Comparison of ENCODE assay signal across 12 cellular contexts in the genomic region with DNA sequence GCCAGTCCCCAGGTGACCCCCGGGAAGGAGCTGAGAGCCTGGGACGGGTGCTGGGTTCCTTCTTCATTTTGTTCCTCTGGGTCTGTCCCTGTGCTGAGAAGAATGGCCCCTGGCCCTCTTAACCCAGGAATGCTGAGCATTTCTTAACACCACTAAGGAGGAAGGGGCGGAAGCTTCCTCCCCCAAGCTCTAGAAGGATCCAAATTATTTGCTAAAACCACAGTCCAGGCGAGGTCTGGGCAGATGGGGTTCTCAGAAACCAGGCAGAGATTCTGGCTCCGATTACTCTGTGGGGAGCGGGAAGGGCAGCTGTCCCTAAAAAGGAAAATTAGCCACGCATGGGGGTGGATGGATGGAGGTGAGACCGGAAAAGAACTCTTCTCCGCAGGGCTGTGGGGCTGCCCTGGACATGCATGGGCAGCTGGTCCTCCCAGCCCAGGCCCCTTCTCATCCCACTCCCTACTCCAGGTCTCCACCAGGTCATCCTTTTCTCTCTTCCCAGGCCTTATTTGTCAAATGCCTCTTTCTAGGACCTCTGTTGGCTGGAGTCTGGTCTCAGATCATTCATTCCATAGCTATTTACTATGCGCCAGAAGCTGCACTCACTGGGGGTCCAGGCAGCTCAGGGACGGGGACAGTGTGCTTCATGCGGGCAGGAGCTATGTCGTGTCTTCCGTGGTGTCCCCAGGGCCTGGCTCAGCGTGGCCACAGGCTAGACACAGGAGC. TPM values are rescaled to one million over a fixed set of nuclear protein-coding genes. Genes with fewer than 3 reads are reported as not detected.
DNase-seq lines count a peak whose midpoint lies in the region; ATAC-seq and TF ChIP-seq lines count a peak whose summit lies in the region.
"Had no signal": no experiment of that assay in that cellular context is flagged by ENCODE, and none has a peak within 500 bp of the region (broad histone marks: within the 10 kb centered on the region; RNA-seq: fewer than 3 reads in every experiment).

No MANE protein-coding gene starts in this region.

- WGBS in SK-N-SH (ENCODE audit: low lambda C conversion rate), result 85% methylated on average over 15 of the region's 15 CpGs
- WGBS in trophoblast cell (ENCODE audit: extremely low coverage, insufficient coverage, insufficient read length), result no CpG with 5 or more reads among the region's 15 CpGs

- H3K9me2 ChIP-seq in SK-N-SH, result no peaks in the 10 kb centered on the region

- peak overlapping the region; percentile 54 for H3K4ac ChIP-seq in trophoblast cell (ENCODE audit: low read depth, low read length)

- in situ Hi-C loops in G401 (cut with HindIII; ENCODE audit: low sequenced_read_pairs), result loop anchor here (5.0 kb wide), 1 partner anchor 90 kb away; no protein-coding TSS in a partner anchor

- CTCF ChIA-PET in SK-N-SH (lab: Yijun Ruan, JAX), result interaction anchor here (0.6 to 1.7 kb wide), 3 partner anchors 9 to 38 kb away, joined by 3 to 6 read pairs (median 5); no protein-coding TSS in a partner anchor

- no peak for TF ChIP-seq EP300 in SK-N-SH (IDR thresholded peaks at IDR 0.05; ENCODE audit: borderline replicate concordance in 1 of 2, low read depth in 1 of 2, low read length in 1 of 2)

- H3F3A ChIP-seq in SK-N-SH (replicated peaks; ENCODE audit: insufficient read depth), result peaks cover 3% of the 10 kb centered on the region

- peak overlapping the region; percentile 49 for H2BK5ac ChIP-seq in trophoblast cell (ENCODE audit: low read depth, low read length, poor library complexity)

- peak overlapping the region; percentile 94 for H3K18ac ChIP-seq in trophoblast cell (ENCODE audit: low read length)

- H2AFZ ChIP-seq in SK-N-SH (ENCODE audit: low read depth) (no peak overlapping the region), trophoblast cell (ENCODE audit: insufficient read depth, low read length, poor library complexity) (no peak overlapping the region)

- H3K4me3 ChIP-seq in SK-N-SH (ENCODE audit: low read depth in 2 of 2, low read length in 1 of 2), result no peak overlapping the region
- H3K4me3 ChIP-seq in fibroblast of villous mesenchyme (ENCODE audit: low read depth, low read length), result peak overlapping the region; percentile 15
- peak overlapping the region; percentile 2 for H3K4me3 ChIP-seq in trophoblast cell (ENCODE audit: low read depth, low read length)
- H3K4me3 ChIP-seq: heart right ventricle, SK-N-MC had no signal

- H3K9me3 ChIP-seq in SK-N-SH, result no peaks in the 10 kb centered on the region
- H3K9me3 ChIP-seq in trophoblast cell (ENCODE audit: insufficient read depth, low read depth, low read length), result no peaks in the 10 kb centered on the region
- H3K9me3 ChIP-seq: heart right ventricle had no signal

- peak overlapping the region; percentile 93 for H3K14ac ChIP-seq in trophoblast cell (ENCODE audit: low read length)

- H3K27me3 ChIP-seq in SK-N-SH (ENCODE audit: insufficient read depth) (no peaks in the 10 kb centered on the region), trophoblast cell (ENCODE audit: insufficient read depth, low read length) (no peaks in the 10 kb centered on the region)
- H3K27me3 ChIP-seq: heart right ventricle had no signal

- H3K79me1 ChIP-seq in trophoblast cell (ENCODE audit: low read length), result peaks cover 42% of the 10 kb centered on the region

- no peak overlapping the region for H3K23ac ChIP-seq in trophoblast cell (ENCODE audit: low read length)

- H4K20me1 ChIP-seq in SK-N-SH (ENCODE audit: insufficient read depth), result no peaks in the 10 kb centered on the region

- ATAC-seq in HG02623 (IDR thresholded peaks at IDR 0.05; ENCODE audit: unreplicated experiment) (no peak), GM21515 (IDR thresholded peaks at IDR 0.05; ENCODE audit: unreplicated experiment) (no peak)
- ATAC-seq: effector memory CD8-positive, alpha-beta T cell had no signal

- H3K9ac ChIP-seq in SK-N-SH (no peak overlapping the region), trophoblast cell (ENCODE audit: low read length) (no peak overlapping the region)

- H2AK5ac ChIP-seq in trophoblast cell (ENCODE audit: low read length), result peak overlapping the region; percentile 88

- peak overlapping the region; percentile 48; the same call in 1 of the 2 replicates for H3K4me2 ChIP-seq in SK-N-SH
- no peak overlapping the region for H3K4me2 ChIP-seq in trophoblast cell (ENCODE audit: low read length)

- POLR2A ChIA-PET in SK-N-SH (lab: Yijun Ruan, JAX), result no interaction called here

- peak overlapping the region; percentile 92 for H4K91ac ChIP-seq in trophoblast cell (ENCODE audit: low read depth, low read length)

- H3K36me3 ChIP-seq in SK-N-SH (replicated peaks in 1 of 2; ENCODE audit: control insufficient read depth in 1 of 2, insufficient read depth in 2 of 2, low read length in 1 of 2) (no peaks in the 10 kb centered on the region), trophoblast cell (ENCODE audit: control insufficient read depth in 1 of 2, insufficient read depth in 2 of 2, low read length in 2 of 2) (no peaks in the 10 kb centered on the region)
- H3K36me3 ChIP-seq: heart right ventricle had no signal

- TF ChIP-seq RAD21 in SK-N-SH (IDR thresholded peaks at IDR 0.05; ENCODE audit: low read length), result no peak

- peak overlapping the region; percentile 56 for H4K8ac ChIP-seq in trophoblast cell (ENCODE audit: low read depth, low read length)

- H2BK120ac ChIP-seq in trophoblast cell (ENCODE audit: insufficient read depth, low read length, poor library complexity), result peak overlapping the region; percentile 77

- H3K27ac ChIP-seq in SK-N-SH (ENCODE audit: low read depth in 2 of 2, low read length in 1 of 2) (peak overlapping the region in 1 of 2 experiments; percentile 16; a peak in 1 of 4 replicates), trophoblast cell (ENCODE audit: low read depth, low read length) (peak overlapping the region; percentile 84)
- H3K27ac ChIP-seq: SK-N-MC had no signal

- no peak for TF ChIP-seq CTCF in SK-N-SH (IDR thresholded peaks at IDR 0.05)
- no peak for TF ChIP-seq CTCF in fibroblast of villous mesenchyme (IDR thresholded peaks at IDR 0.05; ENCODE audit: insufficient read depth, low read depth, low read length)

- H3K79me2 ChIP-seq in SK-N-SH (ENCODE audit: insufficient read depth), result no peaks in the 10 kb centered on the region
- H3K79me2 ChIP-seq in trophoblast cell (ENCODE audit: control insufficient read depth, insufficient read depth, low read length, poor library complexity), result peaks cover 2% of the 10 kb centered on the region

- DNase-seq in G401 (ENCODE audit: low spot score) (peak; percentile 54), SK-N-SH (no peak), fibroblast of villous mesenchyme (ENCODE audit: low read depth) (peak; percentile 72), trophoblast cell (no peak), activated gamma-delta T cell (lab: John Stamatoyannopoulos, UW) (no peak), H4 (ENCODE audit: low spot score) (no peak)
- DNase-seq: activated naive CD4-positive, alpha-beta T cell treated with Interleukin-2 at 50 U/mL for 16 hours; effector memory CD8-positive, alpha-beta T cell; heart right ventricle had no signal

- H3K4me1 ChIP-seq in SK-N-SH (ENCODE audit: control insufficient read depth in 1 of 2, insufficient read depth in 2 of 2, low read depth in 1 of 2, low read length in 1 of 2) (peaks cover 12 to 15% of the 10 kb centered on the region in 2 experiments; a peak in 3 of 4 replicates), trophoblast cell (ENCODE audit: control insufficient read depth in 1 of 2, insufficient read depth in 2 of 2, low read length in 2 of 2) (peaks cover 39 to 43% of the 10 kb centered on the region in 2 experiments)

- H2BK12ac ChIP-seq in trophoblast cell (ENCODE audit: low read length), result peak overlapping the region; percentile 96

- no peak overlapping the region for H4K12ac ChIP-seq in trophoblast cell (ENCODE audit: low read depth, low read length)

TF ChIP-seq in SK-N-SH, 30 proteins besides CTCF, POLR2A, EP300 and RAD21 (continues in another document):
- TF ChIP-seq POLR2AphosphoS5 (IDR thresholded peaks at IDR 0.05; ENCODE audit: low read depth, low read length), result no peak
- no peak for TF ChIP-seq NFIC (IDR thresholded peaks at IDR 0.05; ENCODE audit: borderline replicate concordance)
- TF ChIP-seq, protein P1, sequence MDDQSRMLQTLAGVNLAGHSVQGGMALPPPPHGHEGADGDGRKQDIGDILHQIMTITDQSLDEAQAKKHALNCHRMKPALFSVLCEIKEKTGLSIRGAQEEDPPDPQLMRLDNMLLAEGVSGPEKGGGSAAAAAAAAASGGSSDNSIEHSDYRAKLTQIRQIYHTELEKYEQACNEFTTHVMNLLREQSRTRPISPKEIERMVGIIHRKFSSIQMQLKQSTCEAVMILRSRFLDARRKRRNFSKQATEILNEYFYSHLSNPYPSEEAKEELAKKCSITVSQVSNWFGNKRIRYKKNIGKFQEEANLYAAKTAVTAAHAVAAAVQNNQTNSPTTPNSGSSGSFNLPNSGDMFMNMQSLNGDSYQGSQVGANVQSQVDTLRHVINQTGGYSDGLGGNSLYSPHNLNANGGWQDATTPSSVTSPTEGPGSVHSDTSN (IDR thresholded peaks at IDR 0.05), result no peak
- TF ChIP-seq RCOR1 (IDR thresholded peaks at IDR 0.05; ENCODE audit: low read length), result no peak
- no peak for TF ChIP-seq TAF1 (IDR thresholded peaks at IDR 0.05; ENCODE audit: borderline replicate concordance, low read depth, low read length)
- TF ChIP-seq, protein P2, sequence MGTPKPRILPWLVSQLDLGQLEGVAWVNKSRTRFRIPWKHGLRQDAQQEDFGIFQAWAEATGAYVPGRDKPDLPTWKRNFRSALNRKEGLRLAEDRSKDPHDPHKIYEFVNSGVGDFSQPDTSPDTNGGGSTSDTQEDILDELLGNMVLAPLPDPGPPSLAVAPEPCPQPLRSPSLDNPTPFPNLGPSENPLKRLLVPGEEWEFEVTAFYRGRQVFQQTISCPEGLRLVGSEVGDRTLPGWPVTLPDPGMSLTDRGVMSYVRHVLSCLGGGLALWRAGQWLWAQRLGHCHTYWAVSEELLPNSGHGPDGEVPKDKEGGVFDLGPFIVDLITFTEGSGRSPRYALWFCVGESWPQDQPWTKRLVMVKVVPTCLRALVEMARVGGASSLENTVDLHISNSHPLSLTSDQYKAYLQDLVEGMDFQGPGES (IDR thresholded peaks at IDR 0.05; ENCODE audit: low read depth, low read length), result no peak

RNA-seq across cellular contexts. Expression of a gene that starts 45.0 kb away (rescaled TPM):
- 153 and 185 TPM in 2 replicates for total RNA-seq in G401 (2014; rRNA removed; shearing (Covaris generic))
- polyA plus RNA-seq in SK-N-SH (2012; rRNA removed), result 202 and 303 TPM in 2 replicates
- polyA plus RNA-seq in SK-N-SH (2012; cell fraction: cytosol; rRNA removed), result 181 and 225 TPM in 2 replicates
- polyA plus RNA-seq in SK-N-SH (2012; cell fraction: nucleus; rRNA removed), result 401 and 439 TPM in 2 replicates
- 1,420 and 1,714 TPM in 2 replicates for total RNA-seq in fibroblast of villous mesenchyme
- 280 and 288 TPM in 2 replicates for polyA plus RNA-seq in trophoblast cell (2013)
- total RNA-seq in H4 (2014; rRNA removed; shearing (Covaris generic)), result 57.5 and 82.9 TPM in 2 replicates

RNA-seq across cellular contexts. Expression of a gene that starts 48.7 kb away (rescaled TPM):
- 96.4 and 99.4 TPM in 2 replicates for total RNA-seq in G401 (2014; rRNA removed; shearing (Covaris generic))
- polyA plus RNA-seq in SK-N-SH (2012; rRNA removed), result 251 and 284 TPM in 2 replicates
- polyA plus RNA-seq in SK-N-SH (2012; cell fraction: cytosol; rRNA removed), result 212 and 258 TPM in 2 replicates
- polyA plus RNA-seq in SK-N-SH (2012; cell fraction: nucleus; rRNA removed), result 151 and 162 TPM in 2 replicates
- 14.7 and 18.4 TPM in 2 replicates for total RNA-seq in fibroblast of villous mesenchyme
- 47.7 and 47.8 TPM in 2 replicates for polyA plus RNA-seq in trophoblast cell (2013)
- 13.6 and 15.6 TPM in 2 replicates for total RNA-seq in H4 (2014; rRNA removed; shearing (Covaris generic))

Comparison
In these comparisons a context has a peak if more than half of its experiments do, and no peak if none do; other contexts are left out.
1. DNase-seq: peak in G401 (single experiment) and fibroblast of villous mesenchyme (single experiment); none in SK-N-SH (single experiment), trophoblast cell (0 of 2), activated gamma-delta T cell (single experiment) and H4 (single experiment).
2. H3K4me3 ChIP-seq: peak in fibroblast of villous mesenchyme (single experiment) and trophoblast cell (single experiment); none in SK-N-SH (0 of 2).